19 cellular contexts compared by ENCODE assay signal in genomic region chr19:46367434-46367833, GRCh38. TPM values are rescaled to one million over a fixed set of nuclear protein-coding genes. Genes with fewer than 3 reads are reported as not detected.
DNase-seq lines count a peak whose midpoint lies in the region; ATAC-seq, FAIRE-seq and TF ChIP-seq lines count a peak whose summit lies in the region.
"Had no signal": no experiment of that assay in that cellular context is flagged by ENCODE, and none has a peak within 500 bp of the region (broad histone marks: within the 10 kb centered on the region; RNA-seq: fewer than 3 reads in every experiment).

No MANE protein-coding gene starts in this region.

- DNase-seq in natural killer cell (no peak), endothelial cell of umbilical vein (ENCODE audit: low read depth, low spot score) (no peak), neural progenitor cell (ENCODE audit: low spot score) (no peak), HT-29 (ENCODE audit: low spot score) (no peak), kidney glomerular epithelial cell (lab: John Stamatoyannopoulos, UW) (no peak)
- no peak for DNase-seq in natural killer cell treated with Interleukin-12 subunit alpha and Interleukin-12 subunit beta and Interleukin-15 and Interleukin-18, amount 100 ng/mL, for 72 hours (ENCODE audit: low spot score)
- DNase-seq: C1 segment of cervical spinal cord, DMS79, NCI-H345, NCI-H526 treated with DMSO at 0.1 percent for 48 hours, Right ventricle myocardium superior had no signal

- no TSS peak for BruUV-seq in endothelial cell of umbilical vein (replicated peaks; lab: Mats Ljungman, UMichigan)

- ATAC-seq in natural killer cell (no peak), gastroesophageal sphincter (no peak)
- ATAC-seq in natural killer cell treated with Interleukin-12 subunit alpha and Interleukin-12 subunit beta and Interleukin-15 and Interleukin-18, amount 100 ng/mL, for 72 hours = no peak

- peak; percentile 8 for FAIRE-seq in endothelial cell of umbilical vein (lab: Jason Lieb, UNC)
- FAIRE-seq: GM12892, GM18507, H54, RCC 7860 had no signal

- H3K9ac ChIP-seq in endothelial cell of umbilical vein (replicated peaks; ENCODE audit: extremely low read depth, insufficient read depth, low read length) = no peak overlapping the region
- H3K9ac ChIP-seq in neural progenitor cell = no peak overlapping the region
- H3K9ac ChIP-seq: KMS-11 had no signal

- peaks cover 4% of the 10 kb centered on the region for H3F3A ChIP-seq in neural progenitor cell (ENCODE audit: low read depth)

- CTCF ChIA-PET in endothelial cell of umbilical vein (lab: Charles Lee) = interaction anchor here (1.0 to 1.7 kb wide), 2 partner anchors 10 to 87 kb away, joined by 3 to 4 read pairs; no protein-coding TSS in a partner anchor

- H3K4me1 Mint-ChIP-seq in natural killer cell (peaks cover 59 to 64% of the 10 kb centered on the region in 2 donors), neural progenitor cell (peaks cover 40% of the 10 kb centered on the region)
- H3K4me1 Mint-ChIP-seq in natural killer cell treated with Interleukin-12 subunit alpha and Interleukin-12 subunit beta and Interleukin-15 and Interleukin-18, amount 100 ng/mL, for 72 hours (ENCODE audit: low read depth in 2 of 2) = peaks cover 36 to 44% of the 10 kb centered on the region in 2 donors

- WGBS in gastroesophageal sphincter (ENCODE audit: low coverage in 1 of 2), 2 donors = 89 to 100% methylated on average over 2 of the region's 5 CpGs

- H3K27ac ChIP-seq in endothelial cell of umbilical vein (ENCODE audit: insufficient read depth, low read depth, low read length) (no peak overlapping the region), neural progenitor cell (peak overlapping the region; percentile 18), gastroesophageal sphincter (no peak overlapping the region)
- H3K27ac ChIP-seq: KMS-11, SK-N-MC had no signal

- no peaks in the 10 kb centered on the region for H3K9me3 ChIP-seq in endothelial cell of umbilical vein (replicated peaks; ENCODE audit: control insufficient read depth, insufficient read depth, low read length)
- H3K9me3 ChIP-seq in neural progenitor cell (ENCODE audit: low read depth) = no peaks in the 10 kb centered on the region
- H3K9me3 ChIP-seq in gastroesophageal sphincter = no peaks in the 10 kb centered on the region

- intact Hi-C loops in natural killer cell (cut with micrococcal nuclease) = no loop called here
- intact Hi-C loops in endothelial cell of umbilical vein (cut with micrococcal nuclease) = no loop called here

- no peaks in the 10 kb centered on the region for H3K9me1 ChIP-seq in endothelial cell of umbilical vein (replicated peaks; ENCODE audit: control insufficient read depth, extremely low read depth, insufficient read depth, low read length)

- H2AFZ ChIP-seq in endothelial cell of umbilical vein (ENCODE audit: low read depth, low read length) (no peak overlapping the region), neural progenitor cell (replicated peaks) (no peak overlapping the region)

- H3K9me3 Mint-ChIP-seq in natural killer cell (no peaks in the 10 kb centered on the region), neural progenitor cell (no peaks in the 10 kb centered on the region)
- H3K9me3 Mint-ChIP-seq in natural killer cell treated with Interleukin-12 subunit alpha and Interleukin-12 subunit beta and Interleukin-15 and Interleukin-18, amount 100 ng/mL, for 72 hours = no peaks in the 10 kb centered on the region

- H3K4me2 ChIP-seq in endothelial cell of umbilical vein (ENCODE audit: insufficient read depth, low read length) (no peak overlapping the region), neural progenitor cell (peak overlapping the region; percentile 6)
- H3K4me2 ChIP-seq: KMS-11 had no signal

- TF ChIP-seq EP300 in gastroesophageal sphincter (IDR thresholded peaks at IDR 0.05) = no peak

- H3K79me2 ChIP-seq in endothelial cell of umbilical vein (ENCODE audit: control insufficient read depth, insufficient read depth, low read length) (peaks cover 62% of the 10 kb centered on the region), neural progenitor cell (ENCODE audit: low read depth) (peaks cover 55% of the 10 kb centered on the region)

- H3K27me3 ChIP-seq in endothelial cell of umbilical vein (ENCODE audit: control insufficient read depth in 2 of 2, insufficient read depth in 2 of 2, low read length in 2 of 2) (no peaks in the 10 kb centered on the region), neural progenitor cell (no peaks in the 10 kb centered on the region), gastroesophageal sphincter (no peaks in the 10 kb centered on the region)

- no peak overlapping the region for H3K4me3 Mint-ChIP-seq in natural killer cell
- no peak overlapping the region for H3K4me3 Mint-ChIP-seq in natural killer cell treated with Interleukin-12 subunit alpha and Interleukin-12 subunit beta and Interleukin-15 and Interleukin-18, amount 100 ng/mL, for 72 hours
- no peak overlapping the region for H3K4me3 Mint-ChIP-seq in neural progenitor cell

- H3K27me3 Mint-ChIP-seq in natural killer cell (ENCODE audit: low read depth in 2 of 2) (no peaks in the 10 kb centered on the region), neural progenitor cell (ENCODE audit: insufficient read depth, low read depth) (peaks cover 5% of the 10 kb centered on the region)
- no peaks in the 10 kb centered on the region for H3K27me3 Mint-ChIP-seq in natural killer cell treated with Interleukin-12 subunit alpha and Interleukin-12 subunit beta and Interleukin-15 and Interleukin-18, amount 100 ng/mL, for 72 hours

- TF ChIP-seq POLR2A in endothelial cell of umbilical vein (IDR thresholded peaks at IDR 0.05; ENCODE audit: low read depth, low read length) = no peak
- TF ChIP-seq POLR2A in gastroesophageal sphincter (IDR thresholded peaks at IDR 0.05) = no peak

- H3K36me3 ChIP-seq in endothelial cell of umbilical vein (ENCODE audit: control insufficient read depth in 2 of 2, extremely low read depth in 1 of 2, insufficient read depth in 2 of 2, low read length in 2 of 2) (peaks cover 11 to 15% of the 10 kb centered on the region in 2 experiments), neural progenitor cell (peaks cover 4% of the 10 kb centered on the region), gastroesophageal sphincter (peaks cover 0 to 66% of the 10 kb centered on the region in 2 donors)

- H3K4me3 ChIP-seq in endothelial cell of umbilical vein (replicated peaks in 1 of 3; ENCODE audit: insufficient read depth in 1 of 3, low read depth in 1 of 3, low read length in 3 of 3) (no peak overlapping the region), neural progenitor cell (no peak overlapping the region), gastroesophageal sphincter (no peak overlapping the region)
- H3K4me3 ChIP-seq: SK-N-MC had no signal

- TF ChIP-seq CTCF in natural killer cell (IDR thresholded peaks at IDR 0.05) = no peak
- TF ChIP-seq CTCF in endothelial cell of umbilical vein (IDR thresholded peaks at IDR 0.05; ENCODE audit: extremely low read depth in 1 of 2, insufficient read depth in 1 of 2, low read depth in 1 of 2, low read length in 2 of 2) = no peak
- no peak for TF ChIP-seq CTCF in neural progenitor cell (IDR thresholded peaks at IDR 0.05)
- TF ChIP-seq CTCF in gastroesophageal sphincter (IDR thresholded peaks at IDR 0.05) = no peak

- H3K27ac Mint-ChIP-seq in natural killer cell = peak overlapping the region; percentile 62 to 70
- H3K27ac Mint-ChIP-seq in natural killer cell treated with Interleukin-12 subunit alpha and Interleukin-12 subunit beta and Interleukin-15 and Interleukin-18, amount 100 ng/mL, for 72 hours = peak overlapping the region in 1 of 2 donors; percentile 41
- H3K27ac Mint-ChIP-seq in neural progenitor cell = no peak overlapping the region

- H4K20me1 ChIP-seq in endothelial cell of umbilical vein (replicated peaks; ENCODE audit: control insufficient read depth, extremely low read depth, insufficient read depth, low read length) (no peaks in the 10 kb centered on the region), neural progenitor cell (ENCODE audit: low read depth) (peaks cover 43% of the 10 kb centered on the region)

- H3K36me3 Mint-ChIP-seq in natural killer cell (no peaks in the 10 kb centered on the region), neural progenitor cell (peaks cover 25% of the 10 kb centered on the region)
- H3K36me3 Mint-ChIP-seq in natural killer cell treated with Interleukin-12 subunit alpha and Interleukin-12 subunit beta and Interleukin-15 and Interleukin-18, amount 100 ng/mL, for 72 hours = no peaks in the 10 kb centered on the region

- H3K4me1 ChIP-seq in endothelial cell of umbilical vein (ENCODE audit: control insufficient read depth, extremely low read depth, insufficient read depth, low read length) = peaks cover 15% of the 10 kb centered on the region
- H3K4me1 ChIP-seq in neural progenitor cell = peaks cover 22% of the 10 kb centered on the region
- H3K4me1 ChIP-seq in gastroesophageal sphincter = peaks cover 0 to 11% (median 0%) of the 10 kb centered on the region in 3 donors

- dilution Hi-C loops in endothelial cell of umbilical vein (cut with MboI; ENCODE audit: extremely low pct_ligation_motif_present, low sequenced_read_pairs) = no loop called here

- POLR2A ChIA-PET in endothelial cell of umbilical vein (lab: Charles Lee) = no interaction called here

RNA-seq across cellular contexts. Expression of gene PPP5C, which starts 20.5 kb away (rescaled TPM):
- total RNA-seq in natural killer cell = 100 to 1,000 TPM in 1 of 3 donors, 10 to 100 TPM in 2; 95.4 to 106 (median 98.4) TPM
- total RNA-seq in natural killer cell treated with Interleukin-12 subunit alpha and Interleukin-12 subunit beta and Interleukin-15 and Interleukin-18, amount 100 ng/mL, for 72 hours = 100 to 1,000 TPM in 1 of 2 donors, 10 to 100 TPM in 1; 87.4 to 153 TPM
- total RNA-seq in endothelial cell of umbilical vein = 102 and 114 TPM in 2 replicates
- 157 and 172 TPM in 2 replicates for polyA plus RNA-seq in endothelial cell of umbilical vein
- 176 and 178 TPM in 2 replicates for polyA plus RNA-seq in endothelial cell of umbilical vein (2011; cell fraction: cytosol; rRNA removed)
- 344 and 359 TPM in 2 replicates for polyA plus RNA-seq in endothelial cell of umbilical vein (2011; cell fraction: nucleus; rRNA removed)
- 80.6 and 99.1 TPM in 2 replicates for polyA plus RNA-seq in endothelial cell of umbilical vein (2012)
- polyA minus RNA-seq in endothelial cell of umbilical vein = 147 and 200 TPM in 2 replicates
- polyA minus RNA-seq in endothelial cell of umbilical vein (2011; cell fraction: cytosol; rRNA and poly(A)+ RNA removed) = 52.9 TPM
- 117 and 126 TPM in 2 replicates for polyA minus RNA-seq in endothelial cell of umbilical vein (2011; cell fraction: nucleus; rRNA and poly(A)+ RNA removed)
- 63.5 and 97.8 TPM in 2 replicates for total RNA-seq in neural progenitor cell (ENCODE audit: low replicate concordance)
- total RNA-seq in HT-29 (2014; rRNA removed; shearing (Covaris generic)) = 221 and 224 TPM in 2 replicates
- total RNA-seq in gastroesophageal sphincter = 10 to 100 TPM; 48.2 to 69.5 (median 50.7) TPM

RNA-seq across cellular contexts. Expression of gene CCDC8, which starts 45.9 kb away (rescaled TPM):
- total RNA-seq in natural killer cell = not detected
- total RNA-seq in natural killer cell treated with Interleukin-12 subunit alpha and Interleukin-12 subunit beta and Interleukin-15 and Interleukin-18, amount 100 ng/mL, for 72 hours = not detected
- 0.35 and 0.75 TPM in 2 replicates for total RNA-seq in endothelial cell of umbilical vein
- polyA plus RNA-seq in endothelial cell of umbilical vein = 0.18 and 0.19 TPM in 2 replicates
- 0.21 and 0.26 TPM in 2 replicates for polyA plus RNA-seq in endothelial cell of umbilical vein (2011; cell fraction: cytosol; rRNA removed)
- 0.06 and 0.13 TPM in 2 replicates for polyA plus RNA-seq in endothelial cell of umbilical vein (2011; cell fraction: nucleus; rRNA removed)
- 0.19 and 0.67 TPM in 2 replicates for polyA plus RNA-seq in endothelial cell of umbilical vein (2012)
- polyA minus RNA-seq in endothelial cell of umbilical vein = 0.21 and 0.22 TPM in 2 replicates
- polyA minus RNA-seq in endothelial cell of umbilical vein (2011; cell fraction: cytosol; rRNA and poly(A)+ RNA removed) = not detected
- polyA minus RNA-seq in endothelial cell of umbilical vein (2011; cell fraction: nucleus; rRNA and poly(A)+ RNA removed) = 0.14 TPM in 1 of 2 replicates, not detected in the other
- 2.8 and 14.1 TPM in 2 replicates for total RNA-seq in neural progenitor cell (ENCODE audit: low replicate concordance)
- not detected in 2 replicates for total RNA-seq in HT-29 (2014; rRNA removed; shearing (Covaris generic))
- total RNA-seq in gastroesophageal sphincter = 10 to 100 TPM in 1 of 4 donors, 1 to 10 TPM in 3; 4.3 to 10.1 (median 7.6) TPM
- total RNA-seq: HT1080 had no signal
